1 cellular context compared by ENCODE assay signal in genomic region chr19:18000981-18001836, GRCh38.
A peak's percentile ranks its signal among the peaks of the same experiment; 100 is the strongest.
TF ChIP-seq lines count a peak whose summit lies in the region.

No MANE protein-coding gene starts in this region.

TF ChIP-seq in HepG2, 621 proteins besides CTCF, POLR2A, EP300 and RAD21 (continued from another document and continues in another):
- TF ChIP-seq, protein P1, sequence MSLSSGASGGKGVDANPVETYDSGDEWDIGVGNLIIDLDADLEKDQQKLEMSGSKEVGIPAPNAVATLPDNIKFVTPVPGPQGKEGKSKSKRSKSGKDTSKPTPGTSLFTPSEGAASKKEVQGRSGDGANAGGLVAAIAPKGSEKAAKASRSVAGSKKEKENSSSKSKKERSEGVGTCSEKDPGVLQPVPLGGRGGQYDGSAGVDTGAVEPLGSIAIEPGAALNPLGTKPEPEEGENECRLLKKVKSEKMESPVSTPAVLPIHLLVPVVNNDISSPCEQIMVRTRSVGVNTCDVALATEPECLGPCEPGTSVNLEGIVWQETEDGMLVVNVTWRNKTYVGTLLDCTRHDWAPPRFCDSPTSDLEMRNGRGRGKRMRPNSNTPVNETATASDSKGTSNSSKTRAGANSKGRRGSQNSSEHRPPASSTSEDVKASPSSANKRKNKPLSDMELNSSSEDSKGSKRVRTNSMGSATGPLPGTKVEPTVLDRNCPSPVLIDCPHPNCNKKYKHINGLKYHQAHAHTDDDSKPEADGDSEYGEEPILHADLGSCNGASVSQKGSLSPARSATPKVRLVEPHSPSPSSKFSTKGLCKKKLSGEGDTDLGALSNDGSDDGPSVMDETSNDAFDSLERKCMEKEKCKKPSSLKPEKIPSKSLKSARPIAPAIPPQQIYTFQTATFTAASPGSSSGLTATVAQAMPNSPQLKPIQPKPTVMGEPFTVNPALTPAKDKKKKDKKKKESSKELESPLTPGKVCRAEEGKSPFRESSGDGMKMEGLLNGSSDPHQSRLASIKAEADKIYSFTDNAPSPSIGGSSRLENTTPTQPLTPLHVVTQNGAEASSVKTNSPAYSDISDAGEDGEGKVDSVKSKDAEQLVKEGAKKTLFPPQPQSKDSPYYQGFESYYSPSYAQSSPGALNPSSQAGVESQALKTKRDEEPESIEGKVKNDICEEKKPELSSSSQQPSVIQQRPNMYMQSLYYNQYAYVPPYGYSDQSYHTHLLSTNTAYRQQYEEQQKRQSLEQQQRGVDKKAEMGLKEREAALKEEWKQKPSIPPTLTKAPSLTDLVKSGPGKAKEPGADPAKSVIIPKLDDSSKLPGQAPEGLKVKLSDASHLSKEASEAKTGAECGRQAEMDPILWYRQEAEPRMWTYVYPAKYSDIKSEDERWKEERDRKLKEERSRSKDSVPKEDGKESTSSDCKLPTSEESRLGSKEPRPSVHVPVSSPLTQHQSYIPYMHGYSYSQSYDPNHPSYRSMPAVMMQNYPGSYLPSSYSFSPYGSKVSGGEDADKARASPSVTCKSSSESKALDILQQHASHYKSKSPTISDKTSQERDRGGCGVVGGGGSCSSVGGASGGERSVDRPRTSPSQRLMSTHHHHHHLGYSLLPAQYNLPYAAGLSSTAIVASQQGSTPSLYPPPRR (CRISPR knock-in tag; IDR thresholded peaks at IDR 0.05; ENCODE audit: borderline replicate concordance) = no peak
- TF ChIP-seq HNRNPLL (IDR thresholded peaks at IDR 0.05; ENCODE audit: low read depth, low read length, poor library complexity, severe bottlenecking) (peak; percentile 40), ZBED4 (CRISPR knock-in tag; IDR thresholded peaks at IDR 0.05; ENCODE audit: borderline replicate concordance) (peak; percentile 75; the same call in 1 of the 2 replicates), ZNF788 (CRISPR knock-in tag; IDR thresholded peaks at IDR 0.05; ENCODE audit: borderline replicate concordance) (no peak; the same call in 1 of the 2 replicates), ZNF142 (CRISPR knock-in tag; IDR thresholded peaks at IDR 0.05) (peak; percentile 85; the same call in 1 of the 2 replicates), YEATS4 (CRISPR knock-in tag; IDR thresholded peaks at IDR 0.05; ENCODE audit: borderline replicate concordance) (0 out of 2 replicates have a peak, but pooled peaks have one; percentile 22), CC2D1A (CRISPR knock-in tag; IDR thresholded peaks at IDR 0.05) (no peak), ZNF589 (CRISPR knock-in tag; conservative IDR thresholded peaks at IDR 0.05) (no peak), EZH2 (conservative IDR thresholded peaks at IDR 0.05; ENCODE audit: low read depth, low read length) (no peak), ZBTB37 (CRISPR knock-in tag; IDR thresholded peaks at IDR 0.05) (no peak), ZNF580 (CRISPR knock-in tag; IDR thresholded peaks at IDR 0.05; ENCODE audit: borderline replicate concordance, low read depth) (peak; percentile 62; the same call in 1 of the 2 replicates), SMARCC2 (IDR thresholded peaks at IDR 0.05) (no peak), ATF7-NPFF (CRISPR knock-in tag; IDR thresholded peaks at IDR 0.05; ENCODE audit: low read depth) (peak; percentile 79), RAD51 (IDR thresholded peaks at IDR 0.05; ENCODE audit: borderline replicate concordance) (no peak), PAWR (CRISPR knock-in tag; IDR thresholded peaks at IDR 0.05; ENCODE audit: borderline replicate concordance) (no peak), ELF4 (CRISPR knock-in tag; IDR thresholded peaks at IDR 0.05; ENCODE audit: borderline replicate concordance) (peak; percentile 75; the same call in 1 of the 2 replicates), HIC2 (CRISPR knock-in tag; IDR thresholded peaks at IDR 0.05; ENCODE audit: low read depth) (peak; percentile 55), IRX3 (CRISPR knock-in tag; IDR thresholded peaks at IDR 0.05; ENCODE audit: borderline replicate concordance, low read depth) (0 out of 2 replicates have a peak, but pooled peaks have one; percentile 49), ZNF382 (CRISPR knock-in tag; IDR thresholded peaks at IDR 0.05; ENCODE audit: borderline replicate concordance) (no peak)
- TF ChIP-seq, protein P2, sequence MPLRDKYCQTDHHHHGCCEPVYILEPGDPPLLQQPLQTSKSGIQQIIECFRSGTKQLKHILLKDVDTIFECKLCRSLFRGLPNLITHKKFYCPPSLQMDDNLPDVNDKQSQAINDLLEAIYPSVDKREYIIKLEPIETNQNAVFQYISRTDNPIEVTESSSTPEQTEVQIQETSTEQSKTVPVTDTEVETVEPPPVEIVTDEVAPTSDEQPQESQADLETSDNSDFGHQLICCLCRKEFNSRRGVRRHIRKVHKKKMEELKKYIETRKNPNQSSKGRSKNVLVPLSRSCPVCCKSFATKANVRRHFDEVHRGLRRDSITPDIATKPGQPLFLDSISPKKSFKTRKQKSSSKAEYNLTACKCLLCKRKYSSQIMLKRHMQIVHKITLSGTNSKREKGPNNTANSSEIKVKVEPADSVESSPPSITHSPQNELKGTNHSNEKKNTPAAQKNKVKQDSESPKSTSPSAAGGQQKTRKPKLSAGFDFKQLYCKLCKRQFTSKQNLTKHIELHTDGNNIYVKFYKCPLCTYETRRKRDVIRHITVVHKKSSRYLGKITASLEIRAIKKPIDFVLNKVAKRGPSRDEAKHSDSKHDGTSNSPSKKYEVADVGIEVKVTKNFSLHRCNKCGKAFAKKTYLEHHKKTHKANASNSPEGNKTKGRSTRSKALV (CRISPR knock-in tag; IDR thresholded peaks at IDR 0.05) = peak; percentile 98
- TF ChIP-seq, protein P3, sequence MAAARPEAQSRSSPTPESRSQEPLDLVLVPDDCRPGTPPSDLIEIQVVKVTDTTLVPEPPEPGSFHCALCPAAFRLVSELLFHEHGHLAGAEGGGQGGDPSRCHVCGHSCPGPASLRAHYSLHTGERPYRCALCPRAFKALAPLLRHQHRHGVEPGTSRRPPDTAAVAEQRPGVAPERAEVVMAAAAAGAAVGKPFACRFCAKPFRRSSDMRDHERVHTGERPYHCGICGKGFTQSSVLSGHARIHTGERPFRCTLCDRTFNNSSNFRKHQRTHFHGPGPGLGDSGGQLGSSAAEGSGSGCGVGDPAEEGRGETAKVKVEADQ (CRISPR knock-in tag; IDR thresholded peaks at IDR 0.05; ENCODE audit: borderline replicate concordance) = peak; percentile 52; the same call in 1 of the 2 replicates
- TF ChIP-seq, protein P4, sequence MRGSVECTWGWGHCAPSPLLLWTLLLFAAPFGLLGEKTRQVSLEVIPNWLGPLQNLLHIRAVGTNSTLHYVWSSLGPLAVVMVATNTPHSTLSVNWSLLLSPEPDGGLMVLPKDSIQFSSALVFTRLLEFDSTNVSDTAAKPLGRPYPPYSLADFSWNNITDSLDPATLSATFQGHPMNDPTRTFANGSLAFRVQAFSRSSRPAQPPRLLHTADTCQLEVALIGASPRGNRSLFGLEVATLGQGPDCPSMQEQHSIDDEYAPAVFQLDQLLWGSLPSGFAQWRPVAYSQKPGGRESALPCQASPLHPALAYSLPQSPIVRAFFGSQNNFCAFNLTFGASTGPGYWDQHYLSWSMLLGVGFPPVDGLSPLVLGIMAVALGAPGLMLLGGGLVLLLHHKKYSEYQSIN (CRISPR knock-in tag; IDR thresholded peaks at IDR 0.05; ENCODE audit: borderline replicate concordance) = no peak
- TF ChIP-seq, protein P5, sequence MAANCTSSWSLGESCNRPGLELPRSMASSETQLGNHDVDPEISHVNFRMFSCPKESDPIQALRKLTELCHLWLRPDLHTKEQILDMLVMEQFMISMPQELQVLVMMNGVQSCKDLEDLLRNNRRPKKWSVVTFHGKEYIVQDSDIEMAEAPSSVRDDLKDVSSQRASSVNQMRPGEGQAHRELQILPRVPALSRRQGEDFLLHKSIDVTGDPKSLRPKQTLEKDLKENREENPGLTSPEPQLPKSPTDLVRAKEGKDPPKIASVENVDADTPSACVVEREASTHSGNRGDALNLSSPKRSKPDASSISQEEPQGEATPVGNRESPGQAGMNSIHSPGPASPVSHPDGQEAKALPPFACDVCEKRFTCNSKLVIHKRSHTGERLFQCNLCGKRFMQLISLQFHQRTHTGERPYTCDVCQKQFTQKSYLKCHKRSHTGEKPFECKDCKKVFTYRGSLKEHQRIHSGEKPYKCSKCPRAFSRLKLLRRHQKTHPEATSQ (CRISPR knock-in tag; IDR thresholded peaks at IDR 0.05; ENCODE audit: borderline replicate concordance) = no peak
